11 cellular contexts compared by ENCODE assay signal in the genomic region with DNA sequence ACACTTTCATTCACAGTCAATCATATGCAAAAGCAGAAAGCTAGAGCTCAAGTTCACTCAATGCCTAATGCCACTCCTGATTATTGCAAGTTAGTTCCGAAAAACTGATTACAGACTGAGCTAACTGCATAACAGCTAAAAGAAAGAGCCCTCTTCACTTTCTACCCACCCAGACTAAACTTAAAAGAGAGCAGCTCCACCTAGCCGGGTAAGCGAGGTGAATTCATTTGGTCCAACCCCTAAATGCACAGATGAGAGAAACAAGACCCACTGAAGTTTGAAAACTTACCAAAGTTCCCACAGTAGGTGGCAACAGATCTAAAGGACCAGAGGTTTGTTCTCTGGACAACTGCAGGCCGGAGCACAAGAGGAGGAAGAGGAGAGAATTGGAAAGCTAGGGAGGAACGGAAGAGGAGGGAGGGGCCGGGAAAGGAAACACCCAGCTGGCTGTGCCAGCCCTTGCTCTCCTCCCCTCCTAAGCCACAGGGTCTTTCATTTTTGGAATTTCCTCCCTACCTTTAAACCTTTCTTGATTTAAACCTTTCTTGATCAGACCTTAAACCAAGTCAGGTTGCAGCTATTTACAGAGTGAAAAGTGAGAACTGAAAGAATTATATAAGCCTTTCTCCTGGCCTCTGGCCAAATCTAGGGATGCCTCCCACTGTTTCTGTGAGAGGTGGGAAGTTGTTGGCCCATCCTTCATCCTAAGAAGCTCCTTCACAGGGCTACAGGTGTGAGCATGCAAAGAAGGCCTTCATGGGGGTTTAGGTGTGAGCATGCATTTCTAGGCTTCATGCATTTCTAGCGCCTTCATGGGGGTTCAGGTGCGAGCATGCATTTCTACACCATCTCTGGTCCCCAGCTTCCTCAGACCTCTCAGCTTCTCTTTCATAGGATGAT.
DNase-seq lines count a peak whose midpoint lies in the region; ATAC-seq and TF ChIP-seq lines count a peak whose summit lies in the region.
"Had no signal": no experiment of that assay in that cellular context is flagged by ENCODE, and none has a peak within 500 bp of the region (broad histone marks: within the 10 kb centered on the region; RNA-seq: fewer than 3 reads in every experiment).

No MANE protein-coding gene starts in this region.

- no peak overlapping the region for H3K9ac ChIP-seq in HUES6 (ENCODE audit: low read length)
- H3K9ac ChIP-seq: SK-N-SH had no signal

- no peak for TF ChIP-seq CTCF in activated CD8-positive, alpha-beta T cell treated with anti-CD3 and anti-CD28 coated beads for 36 hours (IDR thresholded peaks at IDR 0.05)
- TF ChIP-seq CTCF in heart left ventricle (IDR thresholded peaks at IDR 0.05) (no peak), retinal pigment epithelial cell (conservative IDR thresholded peaks at IDR 0.05; ENCODE audit: low read depth, low read length) (no peak)

- WGBS in heart left ventricle, 4 donors: 51 to 61% (median 55%) methylated on average over 8 of the region's 8 CpGs

- H3K4me1 Mint-ChIP-seq in activated CD8-positive, alpha-beta T cell treated with anti-CD3 and anti-CD28 coated beads for 36 hours (ENCODE audit: low read depth): peaks cover 11% of the 10 kb centered on the region

- intact Hi-C loops in activated CD8-positive, alpha-beta T cell treated with anti-CD3 and anti-CD28 coated beads for 36 hours (cut with micrococcal nuclease): loop anchor here (5.0 kb wide), 1 partner anchor 40 kb away; no protein-coding TSS in a partner anchor
- intact Hi-C loops in heart left ventricle (cut with DNase I): no loop called here

- H3K4me1 ChIP-seq in HUES6 (ENCODE audit: control insufficient read depth, insufficient read depth, low read length) (peaks cover 37% of the 10 kb centered on the region), heart left ventricle (peaks cover 0 to 39% (median 8%) of the 10 kb centered on the region in 12 donors)

- H3K36me3 ChIP-seq in HUES6 (ENCODE audit: control insufficient read depth, insufficient read depth, low read length): no peaks in the 10 kb centered on the region
- H3K36me3 ChIP-seq in heart left ventricle: peaks cover 0 to 20% (median 6%) of the 10 kb centered on the region in 9 donors

- POLR2A ChIA-PET in activated CD8-positive, alpha-beta T cell treated with anti-CD3 and anti-CD28 coated beads for 36 hours (lab: Charles Lee): interaction anchor here (0.9 to 1.0 kb wide), 2 partner anchors 37 to 77 kb away, joined by 3 read pairs; no protein-coding TSS in a partner anchor

- CTCF ChIA-PET in activated CD8-positive, alpha-beta T cell treated with anti-CD3 and anti-CD28 coated beads for 36 hours (lab: Charles Lee): interaction anchor here (0.8 to 4.9 kb wide), 12 partner anchors 10 to 82 kb away, joined by 3 to 26 read pairs (median 4); no protein-coding TSS in a partner anchor

- ATAC-seq in activated CD8-positive, alpha-beta T cell treated with anti-CD3 and anti-CD28 coated beads for 36 hours: peak; percentile 51
- ATAC-seq in heart left ventricle (peak; percentile 48 to 82 (median 79)), GM21717 (IDR thresholded peaks at IDR 0.05; ENCODE audit: unreplicated experiment) (no peak)

- no peaks in the 10 kb centered on the region for H3K36me3 Mint-ChIP-seq in activated CD8-positive, alpha-beta T cell treated with anti-CD3 and anti-CD28 coated beads for 36 hours (ENCODE audit: low read depth)

- peak; percentile 18 for DNase-seq in activated CD8-positive, alpha-beta T cell treated with anti-CD3 and anti-CD28 coated beads for 36 hours
- DNase-seq in heart left ventricle (peak in 1 of 5 donors; percentile 30), retinal pigment epithelial cell (ENCODE audit: low read depth) (no peak), COLO829 (ENCODE audit: low spot score) (no peak), activated gamma-delta T cell treated with Interleukin-2 at 50 U/mL for 16 hours (no peak), HUDEP-2 (lab: John Stamatoyannopoulos, UW; ENCODE audit: unreplicated experiment in 76 of 76) (no peak)
- DNase-seq: anterior cingulate cortex, KG1, SK-N-SH had no signal

- no peak for TF ChIP-seq POLR2A in heart left ventricle (IDR thresholded peaks at IDR 0.05)

- no peaks in the 10 kb centered on the region for H3K9me3 Mint-ChIP-seq in activated CD8-positive, alpha-beta T cell treated with anti-CD3 and anti-CD28 coated beads for 36 hours

- H3K27ac ChIP-seq in HUES6 (ENCODE audit: low read depth, low read length) (no peak overlapping the region), heart left ventricle (peak overlapping the region in 6 of 12 donors; percentile 35 to 58 (median 50))

- H3K27me3 ChIP-seq in HUES6 (ENCODE audit: control insufficient read depth, insufficient read depth, low read length): no peaks in the 10 kb centered on the region
- H3K27me3 ChIP-seq in heart left ventricle: no peaks in the 10 kb centered on the region

- no peaks in the 10 kb centered on the region for H3K9me3 ChIP-seq in HUES6 (ENCODE audit: control insufficient read depth, insufficient read depth, low read depth, low read length)
- no peaks in the 10 kb centered on the region for H3K9me3 ChIP-seq in heart left ventricle
- H3K9me3 ChIP-seq: SK-N-SH had no signal

- H3K27ac Mint-ChIP-seq in activated CD8-positive, alpha-beta T cell treated with anti-CD3 and anti-CD28 coated beads for 36 hours: no peak overlapping the region

- no peak overlapping the region for H3K4me3 Mint-ChIP-seq in activated CD8-positive, alpha-beta T cell treated with anti-CD3 and anti-CD28 coated beads for 36 hours

- H3K27me3 Mint-ChIP-seq in activated CD8-positive, alpha-beta T cell treated with anti-CD3 and anti-CD28 coated beads for 36 hours: no peaks in the 10 kb centered on the region

- H3K4me3 ChIP-seq in HUES6 (ENCODE audit: low read depth, low read length) (peak overlapping the region; percentile 24; the same call in 1 of the 2 replicates), heart left ventricle (peak overlapping the region in 10 of 12 donors; percentile 8 to 52 (median 36)), retinal pigment epithelial cell (ENCODE audit: low read length) (peak overlapping the region; percentile 28)
